Comparison of ENCODE assay signal across 22 cellular contexts in genomic region chr9:137383453-137384115, GRCh38. TPM values are rescaled to one million over a fixed set of nuclear protein-coding genes. Genes with fewer than 3 reads are reported as not detected.
DNase-seq lines count a peak whose midpoint lies in the region; ATAC-seq and TF ChIP-seq lines count a peak whose summit lies in the region.
"Had no signal": no experiment of that assay in that cellular context is flagged by ENCODE, and none has a peak within 500 bp of the region (broad histone marks: within the 10 kb centered on the region; RNA-seq: fewer than 3 reads in every experiment).

No MANE protein-coding gene starts in this region.

- H4K91ac ChIP-seq in neuronal stem cell (ENCODE audit: low read depth, low read length, poor library complexity), result peak overlapping the region; percentile 72

- H3K27me3 ChIP-seq in GM23338 (ENCODE audit: insufficient read depth) (no peaks in the 10 kb centered on the region), WERI-Rb-1 (ENCODE audit: insufficient read depth, low read depth, severe bottlenecking) (no peaks in the 10 kb centered on the region), neuronal stem cell (ENCODE audit: control insufficient read depth in 3 of 3, insufficient read depth in 3 of 3, low read depth in 1 of 3, low read length in 3 of 3) (no peaks in the 10 kb centered on the region)
- H3K27me3 ChIP-seq: tibial nerve had no signal

- H3K4ac ChIP-seq in neuronal stem cell (ENCODE audit: low read length), result no peak overlapping the region

- H3K27me3 Mint-ChIP-seq in GM23338 (ENCODE audit: insufficient read depth, low read depth, poor library complexity), result peaks cover 10% of the 10 kb centered on the region

- no peaks in the 10 kb centered on the region for H3K9me2 ChIP-seq in GM23338 (ENCODE audit: insufficient read depth)

- H3K36me3 Mint-ChIP-seq in GM23338 (ENCODE audit: low read depth), result peaks cover 5% of the 10 kb centered on the region; the same call in 2 of the 3 replicates

- peaks cover 3% of the 10 kb centered on the region; the same call in 2 of the 3 replicates for H3K9me3 Mint-ChIP-seq in GM23338
- H3K9me3 Mint-ChIP-seq: stimulated activated effector memory CD8-positive, alpha-beta T cell treated with anti-CD3 and anti-CD28 coated beads, Interleukin-12 subunit alpha, Interleukin-12 subunit beta, amount 100 ng/mL, for 72 hours; T-helper 2 cell treated with Interferon-gamma antibody and Interleukin-4, amounts not matched to agents 5 μg/mL and 100 μg/mL, for 36 hours had no signal

- no peak overlapping the region for H3K27ac Mint-ChIP-seq in GM23338
- H3K27ac Mint-ChIP-seq: T-helper 2 cell treated with Interferon-gamma antibody and Interleukin-4, amounts not matched to agents 5 μg/mL and 100 μg/mL, for 36 hours had no signal

- peak overlapping the region; percentile 35 for H2BK5ac ChIP-seq in neuronal stem cell (ENCODE audit: low read length)

- peak overlapping the region; percentile 43 for H3K23ac ChIP-seq in neuronal stem cell (ENCODE audit: low read depth, low read length, poor library complexity)

- no CpG with 5 or more reads among the region's 28 CpGs for WGBS in neuronal stem cell (ENCODE audit: extremely low coverage in 2 of 2, insufficient read length in 2 of 2, insufficient replicate concordance in 1 of 2), 2 donors

- H3K4me3 ChIP-seq in GM23338, result no peak overlapping the region
- no peak overlapping the region for H3K4me3 ChIP-seq in WERI-Rb-1 (ENCODE audit: low read depth, low read length)
- no peak overlapping the region for H3K4me3 ChIP-seq in neuronal stem cell (ENCODE audit: low read length in 2 of 2)
- H3K4me3 ChIP-seq: tibial nerve had no signal

- H4K8ac ChIP-seq in neuronal stem cell (ENCODE audit: low read depth, low read length), result peak overlapping the region; percentile 50

- no peaks in the 10 kb centered on the region for H3K9me3 ChIP-seq in WERI-Rb-1 (ENCODE audit: severe bottlenecking)
- peaks cover 3 to 4% of the 10 kb centered on the region in 2 donors for H3K9me3 ChIP-seq in neuronal stem cell (replicated peaks in 1 of 2; ENCODE audit: control insufficient read depth in 2 of 2, insufficient read depth in 1 of 2, low read depth in 1 of 2, low read length in 2 of 2)
- H3K9me3 ChIP-seq: tibial nerve had no signal

- H3K9ac ChIP-seq in neuronal stem cell (ENCODE audit: low read depth, low read length, poor library complexity), result peak overlapping the region; percentile 63

- H2AFZ ChIP-seq in GM23338, result no peak overlapping the region
- no peak overlapping the region for H2AFZ ChIP-seq in neuronal stem cell (ENCODE audit: low read length)

- no peak overlapping the region for H2BK15ac ChIP-seq in neuronal stem cell (ENCODE audit: low read length)

- H3K4me2 ChIP-seq in GM23338 (no peak overlapping the region), neuronal stem cell (ENCODE audit: insufficient read depth, low read length, poor library complexity, severe bottlenecking) (no peak overlapping the region)

- no peak overlapping the region for H3K27ac ChIP-seq in GM23338 (ENCODE audit: low read depth)
- H3K27ac ChIP-seq in WERI-Rb-1, result no peak overlapping the region
- no peak overlapping the region for H3K27ac ChIP-seq in neuronal stem cell (replicated peaks; ENCODE audit: low read length)
- H3K27ac ChIP-seq: C4-2B, tibial nerve had no signal

- no peak overlapping the region for H2BK12ac ChIP-seq in neuronal stem cell (ENCODE audit: low read length)

- DNase-seq in GM23338 (ENCODE audit: low spot score) (no peak), NCI-H1092 (lab: John Stamatoyannopoulos, UW) (peak; percentile 30), WERI-Rb-1 (peak; percentile 7), neuronal stem cell (ENCODE audit: low spot score) (no peak), NCI-H187 treated with DMSO at 0.1 percent for 48 hours (lab: John Stamatoyannopoulos, UW) (no peak)
- DNase-seq: activated CD4-positive, alpha-beta T cell treated with anti-CD3 and anti-CD28 coated beads for 4 hours; activated naive CD4-positive, alpha-beta T cell; anterior cingulate cortex; DND-41; NCI-H1436 treated with DMSO at 0.1 percent for 48 hours; NCI-H774; occipital lobe had no signal

- H4K20me1 ChIP-seq in GM23338 (replicated peaks; ENCODE audit: insufficient read depth), result no peaks in the 10 kb centered on the region

- ATAC-seq in GM23338 (peak; percentile 30), HG02763 (IDR thresholded peaks at IDR 0.05; ENCODE audit: unreplicated experiment) (no peak), HG02973 (IDR thresholded peaks at IDR 0.05; ENCODE audit: unreplicated experiment) (no peak)
- ATAC-seq: stimulated activated effector memory CD8-positive, alpha-beta T cell treated with anti-CD3 and anti-CD28 coated beads, Interleukin-12 subunit alpha, Interleukin-12 subunit beta, amount 100 ng/mL, for 72 hours had no signal

- H3K4me3 Mint-ChIP-seq in GM23338, result no peak overlapping the region
- H3K4me3 Mint-ChIP-seq: stimulated activated effector memory CD8-positive, alpha-beta T cell treated with anti-CD3 and anti-CD28 coated beads, Interleukin-12 subunit alpha, Interleukin-12 subunit beta, amount 100 ng/mL, for 72 hours; T-helper 2 cell treated with Interferon-gamma antibody and Interleukin-4, amounts not matched to agents 5 μg/mL and 100 μg/mL, for 36 hours had no signal

- H3K14ac ChIP-seq in neuronal stem cell (ENCODE audit: low read length), result peak overlapping the region; percentile 39

- H3K4me1 Mint-ChIP-seq in GM23338, result peaks cover 2% of the 10 kb centered on the region; the same call in 2 of the 3 replicates

- H3K18ac ChIP-seq in neuronal stem cell (ENCODE audit: low read length), result peak overlapping the region; percentile 87

- no peaks in the 10 kb centered on the region for H3K79me2 ChIP-seq in GM23338 (replicated peaks; ENCODE audit: insufficient read depth)

- H3K36me3 ChIP-seq in GM23338 (ENCODE audit: insufficient read depth) (no peaks in the 10 kb centered on the region), WERI-Rb-1 (no peaks in the 10 kb centered on the region), neuronal stem cell (replicated peaks in 1 of 2; ENCODE audit: control insufficient read depth in 2 of 2, insufficient read depth in 2 of 2, low read length in 2 of 2) (no peaks in the 10 kb centered on the region)

- H3F3A ChIP-seq in GM23338 (replicated peaks; ENCODE audit: low read depth), result no peaks in the 10 kb centered on the region

- H3K4me1 ChIP-seq in GM23338 (ENCODE audit: insufficient read depth) (no peaks in the 10 kb centered on the region), neuronal stem cell (ENCODE audit: control insufficient read depth in 2 of 2, insufficient read depth in 1 of 2, low read depth in 1 of 2, low read length in 2 of 2) (peaks cover 4 to 31% of the 10 kb centered on the region in 2 donors)

- H2AK5ac ChIP-seq in neuronal stem cell (ENCODE audit: low read depth, low read length), result peak overlapping the region; percentile 81

- TF ChIP-seq CTCF in GM23338 (conservative IDR thresholded peaks at IDR 0.05; ENCODE audit: low read depth in 2 of 2) (no peak), WERI-Rb-1 (IDR thresholded peaks at IDR 0.05; ENCODE audit: low read depth, low read length) (no peak)

- H3K79me1 ChIP-seq in neuronal stem cell (ENCODE audit: low read depth, low read length), result peaks cover 13% of the 10 kb centered on the region

- peak overlapping the region; percentile 61 for H2BK120ac ChIP-seq in neuronal stem cell (ENCODE audit: low read depth, low read length)

TF ChIP-seq in GM23338, 12 proteins besides CTCF, POLR2A, EP300 and RAD21 (continues in another document):
- TF ChIP-seq STAT1 (IDR thresholded peaks at IDR 0.05; ENCODE audit: unreplicated experiment) (no peak), REST (IDR thresholded peaks at IDR 0.05; ENCODE audit: unreplicated experiment) (no peak), EZH2 (IDR thresholded peaks at IDR 0.05; ENCODE audit: low read depth, unreplicated experiment) (no peak), POLR2AphosphoS5 (IDR thresholded peaks at IDR 0.05; ENCODE audit: low read depth) (no peak)

RNA-seq across cellular contexts. Expression of gene EXD3, which starts 39.4 kb away (rescaled TPM):
- total RNA-seq in GM23338 (2014; rRNA removed; shearing (Covaris generic)), result 3.6 and 4.4 TPM in 2 replicates
- 9.7 and 9.9 TPM in 2 replicates for polyA plus RNA-seq in GM23338 (2016; fragmentation: Nextera tagmentation; extraction: Ambion mirVana)
- polyA plus RNA-seq in neuronal stem cell (2013, experiment 1 of 2), result 21.1 TPM
- 19.9 TPM for polyA plus RNA-seq in neuronal stem cell (2013, experiment 2 of 2)

RNA-seq across cellular contexts. Expression of gene NOXA1, which starts 39.6 kb away (rescaled TPM):
- 0.59 and 0.62 TPM in 2 replicates for total RNA-seq in GM23338 (2014; rRNA removed; shearing (Covaris generic))
- polyA plus RNA-seq in GM23338 (2016; fragmentation: Nextera tagmentation; extraction: Ambion mirVana), result 0.68 and 1.4 TPM in 2 replicates
- 0.61 TPM for polyA plus RNA-seq in neuronal stem cell (2013, experiment 1 of 2)
- 0.64 TPM for polyA plus RNA-seq in neuronal stem cell (2013, experiment 2 of 2)
- total RNA-seq: fibroblast of villous mesenchyme had no signal

RNA-seq across cellular contexts. Expression of gene ENTPD8, which starts 57.6 kb away (rescaled TPM):
- total RNA-seq in GM23338 (2014; rRNA removed; shearing (Covaris generic)), result 0.42 and 1.6 TPM in 2 replicates
- 0.89 and 1.1 TPM in 2 replicates for polyA plus RNA-seq in GM23338 (2016; fragmentation: Nextera tagmentation; extraction: Ambion mirVana)
- polyA plus RNA-seq in neuronal stem cell (2013, experiment 1 of 2), result 0.03 TPM
- polyA plus RNA-seq in neuronal stem cell (2013, experiment 2 of 2), result 0.04 TPM
- total RNA-seq: LHCN-M2, mononuclear cell, skeletal muscle tissue, tibial nerve had no signal

Comparison
In these comparisons a context has a peak if more than half of its experiments do, and no peak if none do; other contexts are left out.
1. DNase-seq: peak in NCI-H1092 (single experiment) and WERI-Rb-1 (single experiment); none in GM23338 (single experiment), neuronal stem cell (single experiment) and NCI-H187 treated with DMSO at 0.1 percent for 48 hours (single experiment).